29 cellular contexts compared by ENCODE assay signal in genomic region chr7:75944507-75944906, GRCh38. TPM values are rescaled to one million over a fixed set of nuclear protein-coding genes. Genes with fewer than 3 reads are reported as not detected.
DNase-seq lines count a peak whose midpoint lies in the region; ATAC-seq, FAIRE-seq and TF ChIP-seq lines count a peak whose summit lies in the region.
"Had no signal": no experiment of that assay in that cellular context is flagged by ENCODE, and none has a peak within 500 bp of the region (broad histone marks: within the 10 kb centered on the region; RNA-seq: fewer than 3 reads in every experiment).

No MANE protein-coding gene starts in this region.

- TF ChIP-seq RAD21 in liver (IDR thresholded peaks at IDR 0.05) = no peak

- H3K4me1 ChIP-seq in liver (ENCODE audit: control insufficient read depth in 4 of 4, insufficient read depth in 4 of 4, low read length in 3 of 4) = peaks cover 20 to 50% (median 27%) of the 10 kb centered on the region in 4 donors
- H3K4me1 ChIP-seq in stomach = peaks cover 18 to 62% (median 37%) of the 10 kb centered on the region in 4 donors
- no peaks in the 10 kb centered on the region for H3K4me1 ChIP-seq in mucosa of descending colon (ENCODE audit: low read depth)
- peaks cover 2 to 12% of the 10 kb centered on the region in 2 donors for H3K4me1 ChIP-seq in kidney (ENCODE audit: control insufficient read depth in 1 of 2, insufficient read depth in 1 of 2, low read depth in 1 of 2, low read length in 2 of 2)
- H3K4me1 ChIP-seq: BE2C had no signal

- POLR2A ChIA-PET in WTC11 (lab: Charles Lee) = no interaction called here

- CTCF ChIA-PET in WTC11 (lab: Charles Lee) = no interaction called here

- peaks cover 0 to 3% of the 10 kb centered on the region in 2 donors for H3K9me3 Mint-ChIP-seq in activated T-cell treated with anti-CD3 and anti-CD28 coated beads, Interleukin-2, amount 50 U/mL, for 72 hours
- no peaks in the 10 kb centered on the region for H3K9me3 Mint-ChIP-seq in WTC11
- H3K9me3 Mint-ChIP-seq: stimulated activated naive CD8-positive, alpha-beta T cell treated with anti-CD3 and anti-CD28 coated beads, Interleukin-15, amount 100 ng/mL, for 72 hours had no signal

- peak overlapping the region; percentile 36 for H3K27ac Mint-ChIP-seq in activated T-cell treated with anti-CD3 and anti-CD28 coated beads, Interleukin-2, amount 50 U/mL, for 72 hours
- H3K27ac Mint-ChIP-seq in WTC11 = peak overlapping the region; percentile 31; the same call in 1 of the 2 replicates

- H3K4me1 Mint-ChIP-seq in activated T-cell treated with anti-CD3 and anti-CD28 coated beads, Interleukin-2, amount 50 U/mL, for 72 hours (ENCODE audit: low read depth) = peaks cover 17% of the 10 kb centered on the region
- no peaks in the 10 kb centered on the region for H3K4me1 Mint-ChIP-seq in WTC11

- peak overlapping the region; percentile 89 to 97 for H3K27ac ChIP-seq in liver (ENCODE audit: low read depth in 1 of 2, low read length in 2 of 2)
- H3K27ac ChIP-seq in stomach = peak overlapping the region; percentile 34 to 91 (median 84)
- H3K27ac ChIP-seq in kidney (ENCODE audit: low read depth in 2 of 2, low read length in 2 of 2) = peak overlapping the region in 1 of 2 donors; percentile 68
- H3K27ac ChIP-seq: HL-60, SK-N-MC, VCaP had no signal

- no peak overlapping the region for H3K4me3 ChIP-seq in liver (ENCODE audit: low read depth in 1 of 3, low read length in 3 of 3)
- H3K4me3 ChIP-seq in stomach = no peak overlapping the region
- no peak overlapping the region for H3K4me3 ChIP-seq in mucosa of descending colon
- no peak overlapping the region for H3K4me3 ChIP-seq in kidney (ENCODE audit: low read length in 2 of 2)
- H3K4me3 ChIP-seq: heart left ventricle, SK-N-MC had no signal

- no peak for TF ChIP-seq EP300 in stomach (IDR thresholded peaks at IDR 0.05)

- WGBS in liver = 99% methylated on average over 1 of the region's 1 CpG
- 92 to 100% (median 96%) methylated on average over 1 of the region's 1 CpG for WGBS in stomach, 5 donors

- peak overlapping the region in 1 of 2 donors; percentile 51 for H3K4me3 Mint-ChIP-seq in activated T-cell treated with anti-CD3 and anti-CD28 coated beads, Interleukin-2, amount 50 U/mL, for 72 hours
- H3K4me3 Mint-ChIP-seq in WTC11 = no peak overlapping the region
- H3K4me3 Mint-ChIP-seq: stimulated activated naive CD8-positive, alpha-beta T cell treated with anti-CD3 and anti-CD28 coated beads, Interleukin-15, amount 100 ng/mL, for 72 hours had no signal

- no peak for TF ChIP-seq CTCF in WTC11 (IDR thresholded peaks at IDR 0.05)
- TF ChIP-seq CTCF in liver (IDR thresholded peaks at IDR 0.05; ENCODE audit: low read depth, low read length, missing input control) = no peak
- no peak for TF ChIP-seq CTCF in stomach (IDR thresholded peaks at IDR 0.05)
- no peak for TF ChIP-seq CTCF in mucosa of descending colon (IDR thresholded peaks at IDR 0.05)
- TF ChIP-seq CTCF in kidney (IDR thresholded peaks at IDR 0.05; ENCODE audit: borderline replicate concordance, extremely low read depth, insufficient read depth) = no peak

- TF ChIP-seq POLR2A in stomach (IDR thresholded peaks at IDR 0.05) = no peak

- intact Hi-C loops in stomach (cut with DNase I; ENCODE audit: low total_unique reads) (no loop called here), mucosa of descending colon (cut with DNase I, micrococcal nuclease) (no loop called here), kidney (cut with DNase I) (no loop called here)

- no peaks in the 10 kb centered on the region for H3K9me3 ChIP-seq in liver (ENCODE audit: control insufficient read depth in 4 of 4, low read length in 3 of 4)
- H3K9me3 ChIP-seq in stomach = no peaks in the 10 kb centered on the region
- H3K9me3 ChIP-seq in mucosa of descending colon = no peaks in the 10 kb centered on the region
- H3K9me3 ChIP-seq in kidney (ENCODE audit: control insufficient read depth in 1 of 2, low read length in 2 of 2) = no peaks in the 10 kb centered on the region
- H3K9me3 ChIP-seq: BE2C, heart left ventricle had no signal

- H3K27me3 Mint-ChIP-seq in activated T-cell treated with anti-CD3 and anti-CD28 coated beads, Interleukin-2, amount 50 U/mL, for 72 hours (ENCODE audit: low read depth) = no peaks in the 10 kb centered on the region
- no peaks in the 10 kb centered on the region for H3K27me3 Mint-ChIP-seq in WTC11 (ENCODE audit: low read depth)
- H3K27me3 Mint-ChIP-seq: stimulated activated naive CD8-positive, alpha-beta T cell treated with anti-CD3 and anti-CD28 coated beads, Interleukin-15, amount 100 ng/mL, for 72 hours had no signal

- peak in 1 of 2 donors; percentile 53 for ATAC-seq in activated T-cell treated with anti-CD3 and anti-CD28 coated beads, Interleukin-2, amount 50 U/mL, for 72 hours (replicated peaks in 1 of 2)
- ATAC-seq in WTC11 (no peak), HG02610 (IDR thresholded peaks at IDR 0.05; ENCODE audit: unreplicated experiment) (no peak), mucosa of descending colon (no peak)
- ATAC-seq: Panc1 had no signal

- peaks cover 0 to 3% of the 10 kb centered on the region in 2 donors for H3K36me3 Mint-ChIP-seq in activated T-cell treated with anti-CD3 and anti-CD28 coated beads, Interleukin-2, amount 50 U/mL, for 72 hours (ENCODE audit: insufficient read depth in 2 of 2)
- peaks cover 6% of the 10 kb centered on the region; the same call in 1 of the 2 replicates for H3K36me3 Mint-ChIP-seq in WTC11

- H3K36me3 ChIP-seq in liver (ENCODE audit: control insufficient read depth in 4 of 4, insufficient read depth in 3 of 4, low read depth in 1 of 4, low read length in 3 of 4) (peaks cover 4 to 15% (median 11%) of the 10 kb centered on the region in 4 donors), stomach (peaks cover 0 to 8% (median 5%) of the 10 kb centered on the region in 4 donors), mucosa of descending colon (ENCODE audit: low read depth) (no peaks in the 10 kb centered on the region), kidney (ENCODE audit: control insufficient read depth in 1 of 2, insufficient read depth in 2 of 2, low read length in 2 of 2) (peaks cover 4% of the 10 kb centered on the region in 2 donors)
- H3K36me3 ChIP-seq: BE2C had no signal

- H3K9ac ChIP-seq in liver (ENCODE audit: low read depth in 1 of 2, low read length in 2 of 2) (peak overlapping the region in 1 of 2 donors; percentile 17), kidney (ENCODE audit: low read length in 2 of 2) (no peak overlapping the region)

- FAIRE-seq in kidney (lab: Jason Lieb, UNC) = no peak
- FAIRE-seq: A204.1, bronchial epithelial cell, endometrium, GM19239, H1 had no signal

- DNase-seq in activated T-cell treated with anti-CD3 and anti-CD28 coated beads, Interleukin-2, amount 50 U/mL, for 72 hours = no peak
- no peak for DNase-seq in activated T-cell treated with anti-CD3 and anti-CD28 coated beads, Interleukin-2, amount 50 U/mL, for 1 hour
- DNase-seq in WTC11 (ENCODE audit: low spot score) = no peak
- no peak for DNase-seq in stomach
- DNase-seq in mucosa of descending colon = no peak
- no peak for DNase-seq in kidney
- DNase-seq: activated CD4-positive, alpha-beta T cell treated with anti-CD3 and anti-CD28 coated beads, Interleukin-2, amount 50 U/mL, for 48 hours; activated naive CD4-positive, alpha-beta T cell; amniotic stem cell; BE2C; cortex of kidney; heart left ventricle; NCI-H1105; NCI-H2029; NCI-H446 treated with DMSO at 0.1 percent for 48 hours; stimulated activated CD4-positive, alpha-beta T cell treated with anti-CD3 and anti-CD28 coated beads, Interleukin-4, amount 100 ng/mL, for 4 hours; stimulated activated naive CD8-positive, alpha-beta T cell treated with anti-CD3 and anti-CD28 coated beads, Interleukin-15, amount 100 ng/mL, for 72 hours; T-helper 2 cell had no signal

- no peaks in the 10 kb centered on the region for H3K27me3 ChIP-seq in liver (ENCODE audit: control insufficient read depth in 4 of 4, insufficient read depth in 4 of 4, low read length in 3 of 4)
- H3K27me3 ChIP-seq in stomach = no peaks in the 10 kb centered on the region
- H3K27me3 ChIP-seq: BE2C, heart left ventricle had no signal

TF ChIP-seq in WTC11, 78 proteins besides CTCF, POLR2A, EP300 and RAD21 (continues in another document):
- no peak for TF ChIP-seq NR3C1 (CRISPR knock-in tag; conservative IDR thresholded peaks at IDR 0.05; ENCODE audit: low read depth)

TF ChIP-seq in liver, 16 proteins besides CTCF, POLR2A, EP300 and RAD21:
- TF ChIP-seq RXRA (IDR thresholded peaks at IDR 0.05) (no peak), SP1 (IDR thresholded peaks at IDR 0.05) (no peak), NR2F2 (IDR thresholded peaks at IDR 0.05) (no peak), YY1 (IDR thresholded peaks at IDR 0.05) (no peak)
TF ChIP-seq in liver: peak in this region for 0.

RNA-seq across cellular contexts. Expression of gene POR, which starts 29.6 kb away (rescaled TPM):
- 10 to 100 TPM; 31.6 to 42.7 TPM for total RNA-seq in activated T-cell treated with anti-CD3 and anti-CD28 coated beads, Interleukin-2, amount 50 U/mL, for 72 hours
- total RNA-seq in WTC11 (2021) (151 to 178 TPM (median 169 TPM) in 3 replicates), liver (100 to 1,000 TPM; 116 to 571 TPM), stomach (100 to 1,000 TPM in 1 of 5 donors, 10 to 100 TPM in 4; 36.2 to 304 (median 78.0) TPM), mucosa of descending colon (100 to 1,000 TPM in 2 of 3 donors, 10 to 100 TPM in 1; 76.4 to 122 (median 118) TPM), kidney (130 TPM)
- polyA plus RNA-seq in liver (100 to 1,000 TPM; 377 to 973 TPM), stomach (10 to 100 TPM; 30.4 to 88.6 (median 42.0) TPM), kidney (ENCODE audit: insufficient read depth, low read depth, low replicate concordance) (122 TPM)

RNA-seq across cellular contexts. Expression of gene TMEM120A, which starts 49.9 kb away (rescaled TPM):
- total RNA-seq in activated T-cell treated with anti-CD3 and anti-CD28 coated beads, Interleukin-2, amount 50 U/mL, for 72 hours = 10 to 100 TPM; 23.5 to 25.4 TPM
- 20.1 to 23.0 TPM (median 21.9 TPM) in 3 replicates for total RNA-seq in WTC11 (2021)
- total RNA-seq in liver = 10 to 100 TPM; 18.7 to 29.5 TPM
- 10 to 100 TPM; 34.8 to 73.9 TPM for polyA plus RNA-seq in liver
- total RNA-seq in stomach = 10 to 100 TPM in 4 of 5 donors, 1 to 10 TPM in 1; 4.1 to 75.3 (median 24.2) TPM
- polyA plus RNA-seq in stomach = 10 to 100 TPM; 53.6 to 78.6 (median 68.3) TPM
- 100 to 1,000 TPM in 1 of 3 donors, 10 to 100 TPM in 2; 75.6 to 138 (median 88.4) TPM for total RNA-seq in mucosa of descending colon
- 47.0 TPM for total RNA-seq in kidney
- polyA plus RNA-seq in kidney (ENCODE audit: insufficient read depth, low read depth, low replicate concordance) = 141 TPM
